ENCODE assay signal across 8 cellular contexts in genomic region chr4:185204238-185204910, GRCh38. TPM values are rescaled to one million over a fixed set of nuclear protein-coding genes. Genes with fewer than 3 reads are reported as not detected.
DNase-seq lines count a peak whose midpoint lies in the region; ATAC-seq, FAIRE-seq and TF ChIP-seq lines count a peak whose summit lies in the region.

No MANE protein-coding gene starts in this region.

- peak; percentile 21; the same call in 1 of the 2 replicates for TF ChIP-seq CTCF in C4-2B (conservative IDR thresholded peaks at IDR 0.05)
- no peak for TF ChIP-seq CTCF in H9 (conservative IDR thresholded peaks at IDR 0.05)
- no peak for TF ChIP-seq CTCF in VCaP (conservative IDR thresholded peaks at IDR 0.05)

- H2AFZ ChIP-seq in H9 (ENCODE audit: low read length) = no peak overlapping the region

- no peak overlapping the region for H2BK15ac ChIP-seq in H9 (ENCODE audit: low read depth, low read length)

- H3K36me3 Mint-ChIP-seq in H9 (ENCODE audit: insufficient read depth in 1 of 3, low read depth in 3 of 3) = peaks cover 0 to 16% (median 9%) of the 10 kb centered on the region in 3 experiments; a peak in 3 of 7 replicates

- H3T11ph ChIP-seq in H9 (ENCODE audit: low read length) = no peak overlapping the region

- H3K27me3 Mint-ChIP-seq in H9 (ENCODE audit: low read depth) = peaks cover 19% of the 10 kb centered on the region

- no peaks in the 10 kb centered on the region for H3K79me2 ChIP-seq in H9 (ENCODE audit: insufficient read depth, low read length)

- H3K23ac ChIP-seq in H9 (ENCODE audit: insufficient read length, low read depth, low read length) = no peak overlapping the region

- no peak for FAIRE-seq in small intestine (lab: Jason Lieb, UNC)

- WGBS in H9 (ENCODE audit: extremely low coverage, insufficient read length, low lambda C conversion rate) = no CpG with 5 or more reads among the region's 14 CpGs
- WGBS in right cardiac atrium = 6% methylated on average over 14 of the region's 14 CpGs
- 3 to 5% (median 3%) methylated on average over 14 of the region's 14 CpGs for whole genome bisulfite sequencing in small intestine, 3 donors

- no peak overlapping the region for H4K5ac ChIP-seq in H9 (ENCODE audit: insufficient read length, low read depth, low read length)

- H3K14ac ChIP-seq in H9 (ENCODE audit: insufficient read depth, low read length) = peak overlapping the region; percentile 76; the same call in 1 of the 2 replicates

- H3K4ac ChIP-seq in H9 (ENCODE audit: low read depth, low read length) = no peak overlapping the region

- peaks cover 7% of the 10 kb centered on the region; the same call in 1 of the 2 replicates for H3K4me1 ChIP-seq in H9 (ENCODE audit: insufficient read depth, low read length)
- peaks cover 8% of the 10 kb centered on the region for H3K4me1 ChIP-seq in right cardiac atrium (ENCODE audit: control insufficient read depth, insufficient read depth, low read length)
- peaks cover 0 to 2% of the 10 kb centered on the region in 2 donors for H3K4me1 ChIP-seq in small intestine (ENCODE audit: control insufficient read depth in 2 of 2, insufficient read depth in 1 of 2, low read depth in 1 of 2, low read length in 1 of 2)

- H3K4me3 Mint-ChIP-seq in H9 = peak overlapping the region; percentile 67 to 85

- H4K20me1 ChIP-seq in H9 (ENCODE audit: control insufficient read depth, insufficient read depth, insufficient read length) = no peaks in the 10 kb centered on the region

- H3K4me3 ChIP-seq in right cardiac atrium (ENCODE audit: low read length) = peak overlapping the region; percentile 88
- H3K4me3 ChIP-seq in small intestine (ENCODE audit: low read depth in 1 of 2, low read length in 2 of 2) = peak overlapping the region; percentile 67 to 93

- peaks cover 3% of the 10 kb centered on the region for H3K23me2 ChIP-seq in H9 (ENCODE audit: insufficient read length, low read depth, low read length, poor library complexity, severe bottlenecking)

- peak overlapping the region; percentile 35 for H3K4me2 ChIP-seq in H9 (ENCODE audit: insufficient read depth, insufficient read length, low read length)

- no peak overlapping the region for H3K18ac ChIP-seq in H9 (ENCODE audit: insufficient read length, low read depth, low read length)

- H3K56ac ChIP-seq in H9 (ENCODE audit: insufficient read length, low read depth, low read length) = no peak overlapping the region

- H3K9me3 ChIP-seq in H9 (ENCODE audit: control insufficient read depth, low read depth, low read length) (no peaks in the 10 kb centered on the region), right cardiac atrium (ENCODE audit: control insufficient read depth, low read length) (no peaks in the 10 kb centered on the region), small intestine (ENCODE audit: control insufficient read depth, low read depth) (no peaks in the 10 kb centered on the region)

- no peak overlapping the region for H4K91ac ChIP-seq in H9 (ENCODE audit: insufficient read length, low read depth, low read length)

- H2BK120ac ChIP-seq in H9 (ENCODE audit: low read depth, low read length, poor library complexity, severe bottlenecking) = no peak overlapping the region

- no peak for ATAC-seq in right cardiac atrium
- no peak for ATAC-seq in GM18519 (IDR thresholded peaks at IDR 0.05; ENCODE audit: low FRiP score, unreplicated experiment)
- no peak for ATAC-seq in HG03460 (IDR thresholded peaks at IDR 0.05; ENCODE audit: unreplicated experiment)

- DNase-seq in H9 (no peak), right cardiac atrium (no peak), small intestine (peak; percentile 26), mesenteric fat pad (ENCODE audit: low spot score) (no peak)

- no peak overlapping the region for H2BK12ac ChIP-seq in H9 (ENCODE audit: insufficient read length, low read depth, low read length)

- H2AK5ac ChIP-seq in H9 (ENCODE audit: insufficient read length, low read length) = no peak overlapping the region

- peak overlapping the region; percentile 91 for H3K27ac ChIP-seq in C4-2B
- H3K27ac ChIP-seq in H9 (ENCODE audit: insufficient read length, low read depth, low read length) = no peak overlapping the region
- H3K27ac ChIP-seq in VCaP = peak overlapping the region; percentile 98
- peak overlapping the region; percentile 88 for H3K27ac ChIP-seq in right cardiac atrium (ENCODE audit: low read length)
- peak overlapping the region; percentile 84 to 95 for H3K27ac ChIP-seq in small intestine (ENCODE audit: low read depth in 1 of 2, low read length in 1 of 2)

- no peak overlapping the region for H4K8ac ChIP-seq in H9 (replicated peaks; ENCODE audit: insufficient read length, low read depth, low read length)

- no peaks in the 10 kb centered on the region; the same call in 1 of the 2 replicates for H3K27me3 ChIP-seq in H9 (ENCODE audit: insufficient read depth, low read length)
- H3K27me3 ChIP-seq in right cardiac atrium (ENCODE audit: control insufficient read depth, insufficient read depth) = no peaks in the 10 kb centered on the region
- no peaks in the 10 kb centered on the region for H3K27me3 ChIP-seq in small intestine (ENCODE audit: control insufficient read depth in 2 of 2, insufficient read depth in 2 of 2, low read length in 2 of 2)

- H3K9me3 Mint-ChIP-seq in H9 = 0 out of 5 replicates have a peak, but pooled peaks cover 0 to 1% of the 10 kb centered on the region in 2 experiments

- H3K27ac Mint-ChIP-seq in H9 = no peak overlapping the region

- no peaks in the 10 kb centered on the region for H3K36me3 ChIP-seq in small intestine (ENCODE audit: control insufficient read depth in 2 of 2, insufficient read depth in 2 of 2, low read length in 2 of 2)

- no peak overlapping the region for H2BK20ac ChIP-seq in H9 (ENCODE audit: low read depth, low read length, poor library complexity, severe bottlenecking)

- H3K4me1 Mint-ChIP-seq in H9 = peaks cover 30 to 37% of the 10 kb centered on the region in 2 experiments

- no peak overlapping the region for H2BK5ac ChIP-seq in H9 (ENCODE audit: insufficient read length, low read length)

- no peaks in the 10 kb centered on the region for H3K79me1 ChIP-seq in H9 (ENCODE audit: insufficient read depth, low read depth, low read length, poor library complexity, severe bottlenecking)

- intact Hi-C loops in right cardiac atrium (cut with DNase I) = loop anchor here in 1 of 4 donors (10.0 kb wide), 1 partner anchor 100 kb away; no protein-coding TSS in a partner anchor

- H3K9ac ChIP-seq in H9 (ENCODE audit: extremely low read depth, insufficient read length, low read length) = no peak overlapping the region

RNA-seq across cellular contexts. Expression of gene CFAP97, which starts 0.6 kb away (rescaled TPM):
- 36.1 and 39.3 TPM in 2 replicates for total RNA-seq in H9 (2021)
- total RNA-seq in right cardiac atrium = 10 to 100 TPM; 16.4 to 26.9 (median 18.4) TPM
- 4.1 TPM for polyA plus RNA-seq in right cardiac atrium
- polyA plus RNA-seq in small intestine = 1 to 10 TPM; 1.6 to 7.4 (median 3.5) TPM
- total RNA-seq in mesenteric fat pad = 45.1 TPM

RNA-seq across cellular contexts. Expression of gene SNX25, which starts 5.0 kb away (rescaled TPM):
- 24.4 and 28.2 TPM in 2 replicates for total RNA-seq in H9 (2021)
- total RNA-seq in right cardiac atrium = 10 to 100 TPM; 16.9 to 19.9 (median 19.6) TPM
- polyA plus RNA-seq in right cardiac atrium = 10.5 TPM
- polyA plus RNA-seq in small intestine = 1 to 10 TPM; 1.9 to 5.0 (median 2.5) TPM
- 15.5 TPM for total RNA-seq in mesenteric fat pad
